10 cellular contexts compared by ENCODE assay signal in the genomic region with DNA sequence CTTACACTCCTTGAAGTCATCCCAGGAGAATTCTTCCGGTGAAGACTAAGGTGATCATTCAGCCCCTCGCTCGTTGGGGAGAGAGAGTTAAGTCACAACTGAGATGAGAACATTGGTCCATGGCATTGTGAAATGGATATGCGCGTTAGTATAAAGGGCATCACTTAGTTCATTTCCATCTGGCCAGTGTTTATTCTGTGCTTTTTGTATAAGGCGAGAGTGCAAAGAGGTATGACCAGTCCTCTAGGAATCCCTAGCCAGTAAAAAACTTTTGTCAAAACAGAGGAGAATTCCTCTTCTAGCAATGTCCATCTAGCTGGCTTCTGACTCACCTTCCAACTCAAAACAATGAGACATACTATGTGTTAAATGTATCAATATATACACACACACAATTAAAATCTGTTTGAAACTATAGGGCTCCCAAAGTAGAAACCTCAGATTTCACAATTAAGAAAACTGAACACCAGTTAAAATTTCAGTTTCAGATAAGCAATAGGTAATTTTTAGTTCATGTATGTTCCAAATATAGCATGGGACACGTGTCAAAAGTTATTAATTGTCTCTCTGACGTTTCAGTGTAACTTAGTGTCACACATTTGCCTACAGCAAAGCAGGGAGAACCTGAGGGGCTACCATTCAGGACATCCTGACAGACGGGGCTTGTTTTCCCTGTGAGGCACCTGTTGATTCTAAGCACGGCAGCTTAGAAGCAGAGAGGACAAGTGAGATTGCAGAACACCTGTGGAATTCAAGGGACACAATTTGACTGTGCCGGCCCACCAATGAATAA.
DNase-seq lines count a peak whose midpoint lies in the region; ATAC-seq and TF ChIP-seq lines count a peak whose summit lies in the region.
"Had no signal": no experiment of that assay in that cellular context is flagged by ENCODE, and none has a peak within 500 bp of the region (broad histone marks: within the 10 kb centered on the region; RNA-seq: fewer than 3 reads in every experiment).

No MANE protein-coding gene starts in this region.

- H3K4me3 Mint-ChIP-seq in activated CD8-positive, alpha-beta T cell treated with anti-CD3 and anti-CD28 coated beads, Interleukin-2, amount 10 ng/mL, durations not matched to agents 7 days and 5 days = no peak overlapping the region
- H3K4me3 Mint-ChIP-seq in activated naive CD8-positive, alpha-beta T cell treated with anti-CD3 and anti-CD28 coated beads, Interleukin-2, amount 50 U/mL, for 24 hours = no peak overlapping the region
- H3K4me3 Mint-ChIP-seq: activated naive CD8-positive, alpha-beta T cell treated with anti-CD3 and anti-CD28 coated beads for 36 hours; immature natural killer cell had no signal

- H3K27me3 ChIP-seq in Panc1 (ENCODE audit: control insufficient read depth, insufficient read depth, low read length) = no peaks in the 10 kb centered on the region
- no peaks in the 10 kb centered on the region for H3K27me3 ChIP-seq in skeletal muscle satellite cell (ENCODE audit: control insufficient read depth, insufficient read depth, low read length)

- no peaks in the 10 kb centered on the region for H3K9me3 ChIP-seq in Panc1 (ENCODE audit: control insufficient read depth, insufficient read depth, low read depth, low read length)
- H3K9me3 ChIP-seq in skeletal muscle satellite cell (replicated peaks; ENCODE audit: low read length) = no peaks in the 10 kb centered on the region

- H3K27me3 Mint-ChIP-seq in activated CD8-positive, alpha-beta T cell treated with anti-CD3 and anti-CD28 coated beads, Interleukin-2, amount 10 ng/mL, durations not matched to agents 7 days and 5 days (ENCODE audit: low read depth) = peaks cover 5% of the 10 kb centered on the region
- no peaks in the 10 kb centered on the region for H3K27me3 Mint-ChIP-seq in activated naive CD8-positive, alpha-beta T cell treated with anti-CD3 and anti-CD28 coated beads, Interleukin-2, amount 50 U/mL, for 24 hours

- H3K4me1 Mint-ChIP-seq in activated CD8-positive, alpha-beta T cell treated with anti-CD3 and anti-CD28 coated beads, Interleukin-2, amount 10 ng/mL, durations not matched to agents 7 days and 5 days (ENCODE audit: low read depth) = peaks cover 14% of the 10 kb centered on the region
- H3K4me1 Mint-ChIP-seq in activated naive CD8-positive, alpha-beta T cell treated with anti-CD3 and anti-CD28 coated beads, Interleukin-2, amount 50 U/mL, for 24 hours = peaks cover 39% of the 10 kb centered on the region

- no peaks in the 10 kb centered on the region for H3K36me3 Mint-ChIP-seq in activated CD8-positive, alpha-beta T cell treated with anti-CD3 and anti-CD28 coated beads, Interleukin-2, amount 10 ng/mL, durations not matched to agents 7 days and 5 days (ENCODE audit: low read depth)
- peaks cover under 1% of the 10 kb centered on the region for H3K36me3 Mint-ChIP-seq in activated naive CD8-positive, alpha-beta T cell treated with anti-CD3 and anti-CD28 coated beads, Interleukin-2, amount 50 U/mL, for 24 hours (ENCODE audit: low read depth)
- H3K36me3 Mint-ChIP-seq: activated naive CD8-positive, alpha-beta T cell treated with anti-CD3 and anti-CD28 coated beads for 36 hours; immature natural killer cell had no signal

- peak overlapping the region; percentile 44; the same call in 1 of the 2 replicates for H3K27ac ChIP-seq in Panc1 (ENCODE audit: low read length)

- DNase-seq in Panc1 (ENCODE audit: low read depth, low spot score) = no peak
- no peak for DNase-seq in UCSD-AML1 (lab: John Stamatoyannopoulos, UW; ENCODE audit: unreplicated experiment)
- no peak for DNase-seq in activated CD8-positive, alpha-beta T cell treated with anti-CD3 and anti-CD28 coated beads, Interleukin-2, amount 10 ng/mL, durations not matched to agents 7 days and 5 days
- DNase-seq in activated naive CD8-positive, alpha-beta T cell treated with anti-CD3 and anti-CD28 coated beads, Interleukin-2, amount 50 U/mL, for 24 hours = no peak
- DNase-seq: activated naive CD8-positive, alpha-beta T cell treated with anti-CD3 and anti-CD28 coated beads for 36 hours; immature natural killer cell; stimulated activated CD4-positive, alpha-beta T cell treated with anti-CD3 and anti-CD28 coated beads, Interleukin-15, amount 100 ng/mL, for 24 hours had no signal

- H3K27ac Mint-ChIP-seq in activated CD8-positive, alpha-beta T cell treated with anti-CD3 and anti-CD28 coated beads, Interleukin-2, amount 10 ng/mL, durations not matched to agents 7 days and 5 days = no peak overlapping the region
- no peak overlapping the region for H3K27ac Mint-ChIP-seq in activated naive CD8-positive, alpha-beta T cell treated with anti-CD3 and anti-CD28 coated beads, Interleukin-2, amount 50 U/mL, for 24 hours
- H3K27ac Mint-ChIP-seq: activated naive CD8-positive, alpha-beta T cell treated with anti-CD3 and anti-CD28 coated beads for 36 hours; immature natural killer cell had no signal

- TF ChIP-seq CTCF in Panc1 (IDR thresholded peaks at IDR 0.05) = no peak

- ATAC-seq in GM19035 (IDR thresholded peaks at IDR 0.05; ENCODE audit: unreplicated experiment) = peak; percentile 58
- peak; percentile 58 for ATAC-seq in HG02852 (IDR thresholded peaks at IDR 0.05; ENCODE audit: unreplicated experiment)
- peak; percentile 55 for ATAC-seq in Panc1
- no peak for ATAC-seq in activated CD8-positive, alpha-beta T cell treated with anti-CD3 and anti-CD28 coated beads, Interleukin-2, amount 10 ng/mL, durations not matched to agents 7 days and 5 days
- ATAC-seq in activated naive CD8-positive, alpha-beta T cell treated with anti-CD3 and anti-CD28 coated beads, Interleukin-2, amount 50 U/mL, for 24 hours = no peak

- POLR2A ChIA-PET in Panc1 (lab: Charles Lee) = no interaction called here
- POLR2A ChIA-PET in activated CD8-positive, alpha-beta T cell treated with anti-CD3 and anti-CD28 coated beads, Interleukin-2, amount 10 ng/mL, durations not matched to agents 7 days and 5 days (lab: Charles Lee) = no interaction called here

- CTCF ChIA-PET in Panc1 (lab: Charles Lee) = interaction anchor here (0.6 kb wide), 1 partner anchor 16 kb away, joined by 4 read pairs; no protein-coding TSS in a partner anchor
- CTCF ChIA-PET in activated CD8-positive, alpha-beta T cell treated with anti-CD3 and anti-CD28 coated beads, Interleukin-2, amount 10 ng/mL, durations not matched to agents 7 days and 5 days (lab: Charles Lee) = no interaction called here

- peak overlapping the region; percentile 86 for H3K9ac ChIP-seq in skeletal muscle satellite cell (ENCODE audit: low read depth, low read length)

- H3K4me1 ChIP-seq in Panc1 (ENCODE audit: control insufficient read depth, insufficient read depth, low read length) (peaks cover 7% of the 10 kb centered on the region; the same call in 1 of the 2 replicates), skeletal muscle satellite cell (ENCODE audit: control insufficient read depth, insufficient read depth, low read length) (peaks cover 41% of the 10 kb centered on the region)

- H3K4me2 ChIP-seq in skeletal muscle satellite cell (ENCODE audit: low read length) = peak overlapping the region; percentile 77

- H3K36me3 ChIP-seq in Panc1 (ENCODE audit: control insufficient read depth, insufficient read depth, low read length) (no peaks in the 10 kb centered on the region), skeletal muscle satellite cell (ENCODE audit: insufficient read depth, low read length) (no peaks in the 10 kb centered on the region)

- BruUV-seq in Panc1 (replicated peaks; lab: Mats Ljungman, UMichigan) = no TSS peak

- no peaks in the 10 kb centered on the region for H3K9me3 Mint-ChIP-seq in activated CD8-positive, alpha-beta T cell treated with anti-CD3 and anti-CD28 coated beads, Interleukin-2, amount 10 ng/mL, durations not matched to agents 7 days and 5 days (ENCODE audit: insufficient read depth)
- peaks cover under 1% of the 10 kb centered on the region for H3K9me3 Mint-ChIP-seq in activated naive CD8-positive, alpha-beta T cell treated with anti-CD3 and anti-CD28 coated beads, Interleukin-2, amount 50 U/mL, for 24 hours

- H3K4me3 ChIP-seq in Panc1 (ENCODE audit: low read depth in 2 of 2, low read length in 2 of 2) (no peak overlapping the region), skeletal muscle satellite cell (ENCODE audit: low read length) (peak overlapping the region; percentile 57)

- in situ Hi-C loops in Panc1 (cut with HindIII; ENCODE audit: low pct_unique_long_range_greater_than_20kb, low sequenced_read_pairs) = no loop called here

- intact Hi-C loops in Panc1 (cut with micrococcal nuclease; ENCODE audit: unreplicated experiment) = loop anchor here (10.0 kb wide), 1 partner anchor 149 kb away; no protein-coding TSS in a partner anchor

Comparison
In these comparisons a context has a peak if more than half of its experiments do, and no peak if none do; other contexts are left out.
1. ATAC-seq: peak in GM19035 (single experiment), HG02852 (single experiment) and Panc1 (single experiment); none in activated CD8-positive, alpha-beta T cell treated with anti-CD3 and anti-CD28 coated beads, Interleukin-2, amount 10 ng/mL, durations not matched to agents 7 days and 5 days (single experiment) and activated naive CD8-positive, alpha-beta T cell treated with anti-CD3 and anti-CD28 coated beads, Interleukin-2, amount 50 U/mL, for 24 hours (single experiment).